9 cellular contexts compared by ENCODE assay signal in genomic region chr18:62226047-62226446, GRCh38.
"Had no signal": no experiment of that assay in that cellular context is flagged by ENCODE, and none has a peak within 500 bp of the region (broad histone marks: within the 10 kb centered on the region; RNA-seq: fewer than 3 reads in every experiment).

No MANE protein-coding gene starts in this region.

- FAIRE-seq: H54, HTR-8/SVneo had no signal

- H3K4me2 ChIP-seq: KMS-11 had no signal

- H3K4me3 Mint-ChIP-seq: H9 had no signal

- H3K4me3 ChIP-seq: GM23248 had no signal

- H3K9ac ChIP-seq: GM23248, KMS-11 had no signal

- H3K27ac Mint-ChIP-seq: H9 had no signal

- H3K27ac ChIP-seq: GM23248, KMS-11 had no signal

- H2AFZ ChIP-seq: GM23248 had no signal

- DNase-seq: GM23248, GOT3, H9, HCEC 1CT, Karpas-422, KBM-7 had no signal

- H3K4me1 Mint-ChIP-seq: H9 had no signal
